8 cellular contexts compared by ENCODE assay signal in the genomic region with DNA sequence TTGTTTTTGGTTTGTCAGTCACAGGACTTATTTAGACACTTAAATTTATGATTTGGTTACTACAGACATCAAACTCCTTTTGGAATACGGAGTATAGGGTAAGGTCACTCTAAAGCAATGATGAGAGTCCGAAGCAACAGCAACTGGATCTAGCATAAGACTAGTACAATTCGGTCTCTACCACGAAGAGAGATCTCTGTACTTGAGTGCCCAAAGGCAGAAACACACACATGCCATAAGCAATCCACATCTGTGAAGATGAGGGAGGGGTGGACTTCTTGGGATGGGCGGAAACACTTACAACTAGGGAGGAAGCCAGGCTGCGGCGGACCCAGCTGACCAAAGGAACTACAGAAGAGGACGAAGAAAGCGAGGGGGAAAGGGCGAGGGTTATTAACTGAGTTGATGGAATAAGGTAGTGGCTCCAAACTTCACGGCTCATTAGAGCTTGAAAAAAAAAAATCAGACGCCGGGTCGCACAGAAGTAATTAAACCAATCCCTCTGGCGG. TPM values are rescaled to one million over a fixed set of nuclear protein-coding genes. Genes with fewer than 3 reads are reported as not detected.
A peak's percentile ranks its signal among the peaks of the same experiment; 100 is the strongest.
DNase-seq lines count a peak whose midpoint lies in the region; ATAC-seq, FAIRE-seq and TF ChIP-seq lines count a peak whose summit lies in the region.

No MANE protein-coding gene starts in this region.

- peak overlapping the region; percentile 100 for H4K91ac ChIP-seq in H1 (replicated peaks; ENCODE audit: insufficient read length, low read length)

- peak overlapping the region; percentile 92 for H4K5ac ChIP-seq in H1 (ENCODE audit: insufficient read length, low read depth, low read length)

- 0 out of 4 replicates have a peak, but pooled peaks cover 0 to 4% of the 10 kb centered on the region in 2 experiments for H3K79me2 ChIP-seq in H1 (ENCODE audit: control insufficient read depth in 1 of 2, insufficient read depth in 2 of 2, low read length in 2 of 2)

- POLR2A ChIA-PET in H1 (lab: Charles Lee; ENCODE audit: partially characterized antibody), result interaction anchor here (0.8 to 1.6 kb wide), 2 partner anchors 12 to 22 kb away, joined by 3 read pairs; no protein-coding TSS in a partner anchor

- no peak overlapping the region for H2BK12ac ChIP-seq in H1 (ENCODE audit: low read depth, low read length)

- H2AFZ ChIP-seq in H1 (ENCODE audit: low read length), result peak overlapping the region; percentile 90; the same call in 1 of the 2 replicates

- H3K23me2 ChIP-seq in H1 (ENCODE audit: low read depth, low read length), result peaks cover 14% of the 10 kb centered on the region

- peak overlapping the region; percentile 100 for H2BK5ac ChIP-seq in H1 (ENCODE audit: low read depth, low read length)

- H3K36me3 ChIP-seq in H1 (ENCODE audit: control insufficient read depth in 2 of 4, insufficient read depth in 4 of 4, low read length in 3 of 4), result no peaks in the 10 kb centered on the region
- H3K36me3 ChIP-seq in mesodermal cell (ENCODE audit: control insufficient read depth, insufficient read depth, low read length), result no peaks in the 10 kb centered on the region
- no peaks in the 10 kb centered on the region for H3K36me3 ChIP-seq in stomach

- H3K9me3 ChIP-seq in H1 (ENCODE audit: insufficient read depth in 2 of 2, low read depth in 1 of 2, low read length in 1 of 2) (no peaks in the 10 kb centered on the region), mesodermal cell (ENCODE audit: control insufficient read depth, low read length) (no peaks in the 10 kb centered on the region), stomach (no peaks in the 10 kb centered on the region)

- CTCF ChIA-PET in H1 (lab: Charles Lee; ENCODE audit: partially characterized antibody), result interaction anchor here (2.3 kb wide), 1 partner anchor 206 kb away, joined by 6 read pairs; no protein-coding TSS in a partner anchor

- H4K8ac ChIP-seq in H1 (ENCODE audit: extremely low read depth, insufficient read depth, low read length), result peak overlapping the region; percentile 100

- H3K4me3 ChIP-seq in H1 (ENCODE audit: extremely low read depth in 1 of 4, insufficient read depth in 2 of 4, low read depth in 3 of 4, low read length in 4 of 4) (peak overlapping the region; percentile 48 to 79 (median 68)), mesodermal cell (ENCODE audit: extremely low read depth, insufficient read depth, low read length, poor library complexity, severe bottlenecking) (peak overlapping the region; percentile 48), stomach (peak overlapping the region; percentile 56 to 78 (median 58))

- peaks cover 0 to 1% (median 0%) of the 10 kb centered on the region in 4 experiments; a peak in 1 of 7 replicates for H3K27me3 ChIP-seq in H1 (replicated peaks in 1 of 4; ENCODE audit: control insufficient read depth in 3 of 4, extremely low read depth in 1 of 4, insufficient read depth in 3 of 4, low read length in 3 of 4)
- H3K27me3 ChIP-seq in stomach, result no peaks in the 10 kb centered on the region

- H3K14ac ChIP-seq in H1 (ENCODE audit: insufficient read length), result no peak overlapping the region

- H3K18ac ChIP-seq in H1 (ENCODE audit: extremely low read depth, low read length), result peak overlapping the region; percentile 36; the same call in 1 of the 2 replicates

- H2BK120ac ChIP-seq in H1 (replicated peaks; ENCODE audit: low read depth, low read length), result no peak overlapping the region

- H3K4ac ChIP-seq in H1 (replicated peaks; ENCODE audit: insufficient read length, low read depth, low read length), result peak overlapping the region; percentile 25

- H3K23ac ChIP-seq in H1 (ENCODE audit: insufficient read length), result no peak overlapping the region

- 10% methylated on average over 15 of the region's 15 CpGs; no CpG with 5 or more reads in 1 of the 2 experiments for WGBS in H1 (ENCODE audit: extremely low coverage in 1 of 2, insufficient coverage in 1 of 2, insufficient read length in 1 of 2, insufficient replicate concordance in 2 of 2, low coverage in 1 of 2, low lambda C conversion rate in 2 of 2, missing lambda C conversion rate in 1 of 2), 2 experiments
- 25 to 31% methylated on average over 5 to 12 of the region's 15 CpGs for WGBS in mesodermal cell (ENCODE audit: insufficient coverage in 2 of 2), 2 experiments
- WGBS in stomach, 5 donors, result 1 to 3% (median 2%) methylated on average over 15 of the region's 15 CpGs

- peak overlapping the region; percentile 74 to 99 (median 96) for H3K9ac ChIP-seq in H1 (replicated peaks in 1 of 4; ENCODE audit: extremely low read depth in 1 of 4, low read depth in 3 of 4, low read length in 3 of 4)

- no peak overlapping the region for H2BK15ac ChIP-seq in H1 (ENCODE audit: low read length)

- H3K56ac ChIP-seq in H1 (replicated peaks; ENCODE audit: insufficient read length, low read depth, low read length), result peak overlapping the region; percentile 99

- ATAC-seq in GM21423 (IDR thresholded peaks at IDR 0.05; ENCODE audit: unreplicated experiment), result peak; percentile 22

- no peak for FAIRE-seq in HTR-8/SVneo (lab: Jason Lieb, UNC)
- peak; percentile 42 for FAIRE-seq in H1 (lab: Jason Lieb, UNC)

- DNase-seq in EH (ENCODE audit: low read depth) (peak; percentile 74), HTR-8/SVneo (ENCODE audit: insufficient read length, low spot score) (peak; percentile 26), T1000 (lab: John Stamatoyannopoulos, UW) (peak; percentile 32), H1 (ENCODE audit: low read depth in 1 of 2, low spot score in 2 of 2) (no peak), stomach (peak; percentile 31), mesenteric fat pad (ENCODE audit: low spot score) (no peak)

- TF ChIP-seq EP300 in H1 (IDR thresholded peaks at IDR 0.05; ENCODE audit: borderline replicate concordance in 1 of 2, low read depth in 2 of 2, low read length in 2 of 2), result no peak
- no peak for TF ChIP-seq EP300 in stomach (IDR thresholded peaks at IDR 0.05)

- no peak overlapping the region for H2BK20ac ChIP-seq in H1 (ENCODE audit: low read length)

- no peak for TF ChIP-seq RAD21 in H1 (IDR thresholded peaks at IDR 0.05 in 1 of 2, conservative IDR thresholded peaks at IDR 0.05 in 1 of 2; ENCODE audit: low read depth in 2 of 2, low read length in 2 of 2)

- peak overlapping the region; percentile 100; the same call in 1 of the 2 replicates for H3K27ac ChIP-seq in H1 (ENCODE audit: low read depth, low read length)
- peak overlapping the region; percentile 98 for H3K27ac ChIP-seq in mesodermal cell (ENCODE audit: low read depth, low read length, severe bottlenecking)
- H3K27ac ChIP-seq in stomach, result peak overlapping the region; percentile 90 to 97 (median 96)

- H3K4me1 ChIP-seq in H1 (replicated peaks in 1 of 4; ENCODE audit: control insufficient read depth in 3 of 4, insufficient read depth in 4 of 4, low read length in 3 of 4) (peaks cover 3 to 25% (median 20%) of the 10 kb centered on the region in 4 experiments; a peak in 6 of 7 replicates), mesodermal cell (ENCODE audit: control insufficient read depth, insufficient read depth, low read length, poor library complexity, severe bottlenecking) (no peaks in the 10 kb centered on the region), stomach (peaks cover 5 to 28% (median 16%) of the 10 kb centered on the region in 4 donors)

- peak overlapping the region; percentile 95 to 96 for H3K4me2 ChIP-seq in H1 (ENCODE audit: insufficient read depth in 1 of 2, low read depth in 2 of 2, low read length in 2 of 2)

- intact Hi-C loops in stomach (cut with DNase I; ENCODE audit: low total_unique reads), result no loop called here

- no peaks in the 10 kb centered on the region for H3K79me1 ChIP-seq in H1 (ENCODE audit: low read depth, low read length)

- H2AK5ac ChIP-seq in H1 (ENCODE audit: low read depth, low read length), result no peak overlapping the region

- no peaks in the 10 kb centered on the region for H4K20me1 ChIP-seq in H1 (replicated peaks in 1 of 2; ENCODE audit: control insufficient read depth in 1 of 2, insufficient read depth in 2 of 2, low read length in 2 of 2)

- TF ChIP-seq CTCF in H1 (IDR thresholded peaks at IDR 0.05; ENCODE audit: control extremely low read depth in 1 of 3, insufficient read depth in 1 of 3, low read depth in 1 of 3, low read length in 3 of 3) (no peak), stomach (IDR thresholded peaks at IDR 0.05) (no peak)

- TF ChIP-seq POLR2A in H1 (IDR thresholded peaks at IDR 0.05; ENCODE audit: control extremely low read depth in 1 of 2, low read depth in 2 of 2, low read length in 2 of 2), result no peak
- no peak for TF ChIP-seq POLR2A in stomach (IDR thresholded peaks at IDR 0.05)

TF ChIP-seq in H1, 55 proteins besides CTCF, POLR2A, EP300 and RAD21 (continues in another document):
- TF ChIP-seq HDAC6 (IDR thresholded peaks at IDR 0.05; ENCODE audit: low read depth, low read length), result no peak
- no peak for TF ChIP-seq EZH2 (IDR thresholded peaks at IDR 0.05; ENCODE audit: low read depth, low read length, severe bottlenecking)
- no peak for TF ChIP-seq JUN (IDR thresholded peaks at IDR 0.05; ENCODE audit: low read depth, low read length)
- TF ChIP-seq, protein P1, sequence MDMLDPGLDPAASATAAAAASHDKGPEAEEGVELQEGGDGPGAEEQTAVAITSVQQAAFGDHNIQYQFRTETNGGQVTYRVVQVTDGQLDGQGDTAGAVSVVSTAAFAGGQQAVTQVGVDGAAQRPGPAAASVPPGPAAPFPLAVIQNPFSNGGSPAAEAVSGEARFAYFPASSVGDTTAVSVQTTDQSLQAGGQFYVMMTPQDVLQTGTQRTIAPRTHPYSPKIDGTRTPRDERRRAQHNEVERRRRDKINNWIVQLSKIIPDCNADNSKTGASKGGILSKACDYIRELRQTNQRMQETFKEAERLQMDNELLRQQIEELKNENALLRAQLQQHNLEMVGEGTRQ (IDR thresholded peaks at IDR 0.05; ENCODE audit: low read length), result no peak
- no peak for TF ChIP-seq JUND (IDR thresholded peaks at IDR 0.05; ENCODE audit: low read length)

RNA-seq across cellular contexts. Expression of a gene that starts 0.6 kb away (rescaled TPM):
- 27.5 and 30.5 TPM in 2 replicates for total RNA-seq in H1 (2021; fragmentation: NEBNext Ultra II Directional; extraction: Animal tissue kit (Norgen Biotek cat#: 25700))
- polyA plus RNA-seq in H1 (2011; rRNA removed), result 14.5 and 21.6 TPM in 2 replicates
- polyA plus RNA-seq in H1 (2011; cell fraction: cytosol; rRNA removed), result 26.7 TPM
- polyA plus RNA-seq in H1 (2011; cell fraction: nucleus; rRNA removed), result 44.1 TPM
- 32.0 to 36.8 TPM (median 33.8 TPM) in 4 replicates for polyA plus RNA-seq in H1 (2012, experiment 1 of 2)
- polyA plus RNA-seq in H1 (2012, experiment 2 of 2), result 3.1 TPM
- polyA plus RNA-seq in H1 (2013, experiment 1 of 2), result 13.6 TPM
- 13.3 TPM for polyA plus RNA-seq in H1 (2013, experiment 2 of 2)
- 53.4 and 56.3 TPM in 2 replicates for polyA minus RNA-seq in H1 (2011; rRNA and poly(A)+ RNA removed)
- polyA minus RNA-seq in H1 (2011; cell fraction: cytosol; rRNA and poly(A)+ RNA removed), result 13.4 TPM
- 125 TPM for polyA minus RNA-seq in H1 (2011; cell fraction: nucleus; rRNA and poly(A)+ RNA removed)
- polyA plus RNA-seq in mesodermal cell (2013, experiment 1 of 2), result 6.9 TPM
- polyA plus RNA-seq in mesodermal cell (2013, experiment 2 of 2), result 6.5 TPM
- total RNA-seq in stomach, result 10 to 100 TPM in 4 of 5 donors, 1 to 10 TPM in 1; 7.2 to 52.3 (median 27.7) TPM
- 10 to 100 TPM in 1 of 3 donors, 1 to 10 TPM in 2; 6.1 to 10.8 (median 6.5) TPM for polyA plus RNA-seq in stomach
- 15.0 TPM for total RNA-seq in mesenteric fat pad

Comparison
In these comparisons a context has a peak if more than half of its experiments do, and no peak if none do; other contexts are left out.
1. DNase-seq: peak in EH (single experiment), HTR-8/SVneo (single experiment), T1000 (single experiment) and stomach (single experiment); none in H1 (0 of 2) and mesenteric fat pad (single experiment).
2. Peak in every context shown above with its lines, with median percentiles within 50 percentile points of each other: H3K27ac ChIP-seq and H3K4me3 ChIP-seq.